30 cellular contexts compared by ENCODE assay signal in the genomic region with DNA sequence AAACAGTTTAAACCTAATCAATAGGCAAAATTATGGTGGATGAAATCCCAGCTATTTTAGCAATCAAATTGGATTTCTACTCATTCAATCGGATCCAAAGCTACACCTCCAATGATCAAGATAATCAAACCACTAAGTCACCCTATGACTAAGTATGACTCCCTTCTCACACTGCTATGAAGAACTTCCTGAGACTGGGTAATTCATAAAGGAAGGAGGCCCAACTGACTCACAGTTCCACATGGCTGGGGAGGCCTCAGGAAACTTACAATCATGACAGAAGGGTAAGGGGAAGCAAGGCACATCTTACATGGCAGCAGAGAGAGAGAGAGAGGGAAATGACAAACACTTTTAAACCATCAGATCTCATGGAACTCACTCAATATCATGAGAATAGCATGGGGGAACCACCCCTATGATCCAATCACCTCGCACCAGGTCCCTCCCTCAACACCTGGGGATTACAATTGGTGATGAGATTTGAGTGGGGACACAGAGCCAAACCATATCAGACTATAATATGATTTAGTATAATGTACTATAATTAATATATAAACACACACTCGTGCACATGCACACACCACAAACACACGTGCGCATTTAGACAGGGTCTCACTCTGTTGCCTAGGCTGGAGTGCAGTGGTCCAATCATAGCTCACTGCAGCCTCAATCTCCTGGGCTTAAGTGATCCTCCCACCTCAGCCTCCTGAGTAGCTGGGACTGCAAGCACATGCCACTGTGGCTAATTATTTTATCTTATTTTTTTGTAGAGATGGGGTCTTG.
"Had no signal": no experiment of that assay in that cellular context is flagged by ENCODE, and none has a peak within 500 bp of the region (broad histone marks: within the 10 kb centered on the region; RNA-seq: fewer than 3 reads in every experiment).

No MANE protein-coding gene starts in this region.

- H3K4me3 ChIP-seq: SJSA1 had no signal

- H3K27me3 ChIP-seq: SJSA1 had no signal

- DNase-seq: activated B cell treated with CpG ODN at 0.5 μM for 24 hours; activated CD4-positive, alpha-beta T cell treated with anti-CD3 and anti-CD28 coated beads, Interleukin-2, amount 10 ng/mL, durations not matched to agents 24 days and 14 days; activated CD4-positive, alpha-beta T cell treated with anti-CD3 and anti-CD28 coated beads, Interleukin-2, amount 50 U/mL, for 4 hours; activated CD4-positive, CD25-positive, alpha-beta regulatory T cell treated with anti-CD3 and anti-CD28 coated beads, Interleukin-2, amount 50 U/mL, for 72 hours; activated CD8-positive, alpha-beta T cell treated with anti-CD3 and anti-CD28 coated beads for 36 hours; activated gamma-delta T cell; activated naive CD4-positive, alpha-beta T cell treated with Interleukin-2 at 50 U/mL for 16 hours; activated naive CD8-positive, alpha-beta T cell treated with anti-CD3 and anti-CD28 coated beads, Interleukin-2, amount 50 U/mL, for 24 hours; activated T-cell treated with anti-CD3 and anti-CD28 coated beads, Interleukin-2, amount 50 U/mL, for 1 hour; activated T-cell treated with anti-CD3 and anti-CD28 coated beads, Interleukin-2, amount 50 U/mL, for 72 hours; anterior cingulate cortex; central memory CD4-positive, alpha-beta T cell; NCI-H1105; NCI-H1436; NCI-H1694; NCI-H1930; NCI-H2081 treated with DMSO at 0.1 percent for 48 hours; NCI-H226; NCI-H524 treated with DMSO at 0.1 percent for 48 hours; RPMI8226; SHP77 treated with DMSO at 0.1 percent for 48 hours; SW 1271; T-helper 1 cell; T-helper 2 cell; T-helper 9 cell had no signal

- H3K36me3 ChIP-seq: SJSA1 had no signal

- FAIRE-seq: colon had no signal

- ATAC-seq: activated CD8-positive, alpha-beta T cell treated with anti-CD3 and anti-CD28 coated beads for 36 hours; activated naive CD8-positive, alpha-beta T cell treated with anti-CD3 and anti-CD28 coated beads, Interleukin-2, amount 50 U/mL, for 24 hours; activated T-cell treated with anti-CD3 and anti-CD28 coated beads, Interleukin-2, amount 50 U/mL, for 72 hours; Panc1; SK-N-SH treated with all-trans-retinoic acid at 6 μM for 48 hours had no signal

- H3K27ac ChIP-seq: SJSA1, VCaP had no signal

- H3K4me1 ChIP-seq: SJSA1 had no signal

- H3K9me3 ChIP-seq: SJSA1 had no signal
